In the genomic region with DNA sequence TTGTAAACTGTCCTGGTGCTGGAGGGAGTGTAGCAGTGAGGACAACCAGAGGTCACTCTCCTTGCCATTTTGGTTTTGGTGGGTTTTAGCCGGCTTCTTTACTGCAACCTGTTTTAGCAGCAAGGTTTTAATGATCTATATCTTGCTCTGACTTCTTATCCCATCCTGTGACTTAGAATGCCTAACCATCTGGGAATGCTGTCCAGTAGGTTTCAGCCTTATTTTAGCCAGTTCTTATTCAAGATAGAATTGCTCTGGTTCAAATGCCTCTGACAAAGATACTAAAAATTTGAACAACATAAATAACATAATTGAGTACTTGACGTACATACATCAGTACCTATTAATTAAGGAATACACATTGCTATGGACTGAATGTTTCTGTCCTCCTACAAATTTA, we compare ENCODE assay signal across 9 cellular contexts.
"Had no signal": no experiment of that assay in that cellular context is flagged by ENCODE, and none has a peak within 500 bp of the region (broad histone marks: within the 10 kb centered on the region; RNA-seq: fewer than 3 reads in every experiment).

No MANE protein-coding gene starts in this region.

- H3K9me3 ChIP-seq: HAP-1 had no signal

- H3K4me3 ChIP-seq: GM23248, GM23338, HAP-1 had no signal

- H3K9ac ChIP-seq: GM23248 had no signal

- H3K27ac Mint-ChIP-seq: GM23338, H9, HFFc6 had no signal

- H3K4me1 Mint-ChIP-seq: GM23338 had no signal

- H2AFZ ChIP-seq: GM23248, GM23338 had no signal

- H3K27ac ChIP-seq: GM23248 had no signal

- H3K36me3 ChIP-seq: HAP-1 had no signal

- H3K4me1 ChIP-seq: HAP-1 had no signal

- H3K4me2 ChIP-seq: GM23338 had no signal

- ATAC-seq: GM23338, HCT116 had no signal

- DNase-seq: GM23248, GOT3, H7, H9, HCEC 1CT, HFFc6 had no signal

- H3K9me3 Mint-ChIP-seq: GM23338, H9 had no signal

- H3K4me3 Mint-ChIP-seq: GM23338, H9, HFFc6 had no signal
